ENCODE assay signal across 34 cellular contexts in genomic region chr11:59193741-59194140, GRCh38. TPM values are rescaled to one million over a fixed set of nuclear protein-coding genes. Genes with fewer than 3 reads are reported as not detected.
"Had no signal": no experiment of that assay in that cellular context is flagged by ENCODE, and none has a peak within 500 bp of the region (broad histone marks: within the 10 kb centered on the region; RNA-seq: fewer than 3 reads in every experiment).

No MANE protein-coding gene starts in this region.

- ATAC-seq: activated CD8-positive, alpha-beta memory T cell treated with anti-CD3 and anti-CD28 coated beads, Interleukin-2, amount 10 ng/mL, durations not matched to agents 7 days and 5 days; activated CD8-positive, alpha-beta T cell treated with anti-CD3 and anti-CD28 coated beads for 36 hours; activated naive CD4-positive, alpha-beta T cell treated with anti-CD3 and anti-CD28 coated beads, Interleukin-2, amount 50 U/mL, for 72 hours; activated T-cell treated with anti-CD3 and anti-CD28 coated beads, Interleukin-2, amount 50 U/mL, for 4 hours; activated T-cell treated with anti-CD3 and anti-CD28 coated beads, Interleukin-2, amount 50 U/mL, for 72 hours; activated T-helper 17 cell treated with anti-CD3 and anti-CD28 coated beads, Interleukin-2, amount 50 U/mL, for 72 hours; body of pancreas had no signal

- H3K4me3 ChIP-seq: adrenal gland, body of pancreas, breast epithelium had no signal

- H3K36me3 ChIP-seq: brain microvascular endothelial cell, breast epithelium had no signal

- H3K27ac ChIP-seq: adrenal gland, body of pancreas, brain microvascular endothelial cell, breast epithelium, VCaP had no signal

- H3K27me3 ChIP-seq: adrenal gland, body of pancreas, brain microvascular endothelial cell, breast epithelium had no signal

- H3K4me1 ChIP-seq: breast epithelium had no signal

- DNase-seq: activated B cell treated with CpG ODN at 0.5 μM for 24 hours; activated CD4-positive, alpha-beta memory T cell treated with anti-CD3 and anti-CD28 coated beads for 36 hours; activated CD4-positive, alpha-beta T cell treated with anti-CD3 and anti-CD28 coated beads for 4 hours; activated CD4-positive, alpha-beta T cell treated with anti-CD3 and anti-CD28 coated beads, Interleukin-2, amount 10 ng/mL, durations not matched to agents 24 days and 14 days; activated CD4-positive, alpha-beta T cell treated with anti-CD3 and anti-CD28 coated beads, Interleukin-2, amount 50 U/mL, for 1 hour; activated CD4-positive, alpha-beta T cell treated with anti-CD3 and anti-CD28 coated beads, Interleukin-2, amount 50 U/mL, for 4 hours; activated CD4-positive, CD25-positive, alpha-beta regulatory T cell treated with anti-CD3 and anti-CD28 coated beads, Interleukin-2, amount 50 U/mL, for 72 hours; activated CD8-positive, alpha-beta memory T cell treated with anti-CD3 and anti-CD28 coated beads, Interleukin-2, amount 10 ng/mL, durations not matched to agents 7 days and 5 days; activated CD8-positive, alpha-beta T cell treated with anti-CD3 and anti-CD28 coated beads for 36 hours; activated effector memory CD4-positive, alpha-beta T cell treated with anti-CD3 and anti-CD28 coated beads, Interleukin-2, amount 50 U/mL, for 16 hours; activated gamma-delta T cell treated with Interleukin-2 at 50 U/mL for 16 hours; activated naive CD4-positive, alpha-beta T cell; activated naive CD4-positive, alpha-beta T cell treated with anti-CD3 and anti-CD28 coated beads for 36 hours; activated naive CD4-positive, alpha-beta T cell treated with anti-CD3 and anti-CD28 coated beads, Interleukin-2, amount 50 U/mL, for 16 hours; activated naive CD8-positive, alpha-beta T cell treated with anti-CD3 and anti-CD28 coated beads for 36 hours; activated T-cell treated with anti-CD3 and anti-CD28 coated beads for 4 hours; activated T-cell treated with anti-CD3 and anti-CD28 coated beads, Interleukin-2, amount 50 U/mL, for 1 hour; activated T-cell treated with anti-CD3 and anti-CD28 coated beads, Interleukin-2, amount 50 U/mL, for 4 hours; activated T-cell treated with anti-CD3 and anti-CD28 coated beads, Interleukin-2, amount 50 U/mL, for 72 hours; adrenal gland; amniotic stem cell; aorta; body of pancreas; brain microvascular endothelial cell; central memory CD4-positive, alpha-beta T cell; T-helper 1 cell; T-helper 2 cell; T-helper 9 cell had no signal

- H3K9me3 ChIP-seq: adrenal gland, body of pancreas, breast epithelium had no signal

RNA-seq across cellular contexts. Expression of gene MPEG1, which starts 19.0 kb away (rescaled TPM):
- total RNA-seq: activated CD4-positive, alpha-beta memory T cell treated with anti-CD3 and anti-CD28 coated beads for 36 hours; activated CD4-positive, alpha-beta T cell treated with anti-CD3 and anti-CD28 coated beads, Interleukin-2, amount 10 ng/mL, durations not matched to agents 24 days and 14 days; activated CD8-positive, alpha-beta memory T cell treated with anti-CD3 and anti-CD28 coated beads, Interleukin-2, amount 10 ng/mL, durations not matched to agents 7 days and 5 days; activated CD8-positive, alpha-beta T cell treated with anti-CD3 and anti-CD28 coated beads for 36 hours; activated naive CD4-positive, alpha-beta T cell treated with anti-CD3 and anti-CD28 coated beads for 36 hours; activated naive CD4-positive, alpha-beta T cell treated with anti-CD3 and anti-CD28 coated beads, Interleukin-2, amount 50 U/mL, for 72 hours; activated T-helper 1 cell treated with anti-CD3 and anti-CD28 coated beads, Interleukin-12 subunit alpha, Interleukin-12 subunit beta, Interleukin-2, Interleukin-4 antibody, amounts not matched to agents 30 ng/mL and 10 ng/mL and 1 ng/mL, durations not matched to agents 14 hours and 24 hours and 36 hours; astrocyte had no signal
